1 cellular context compared by ENCODE assay signal in the genomic region with DNA sequence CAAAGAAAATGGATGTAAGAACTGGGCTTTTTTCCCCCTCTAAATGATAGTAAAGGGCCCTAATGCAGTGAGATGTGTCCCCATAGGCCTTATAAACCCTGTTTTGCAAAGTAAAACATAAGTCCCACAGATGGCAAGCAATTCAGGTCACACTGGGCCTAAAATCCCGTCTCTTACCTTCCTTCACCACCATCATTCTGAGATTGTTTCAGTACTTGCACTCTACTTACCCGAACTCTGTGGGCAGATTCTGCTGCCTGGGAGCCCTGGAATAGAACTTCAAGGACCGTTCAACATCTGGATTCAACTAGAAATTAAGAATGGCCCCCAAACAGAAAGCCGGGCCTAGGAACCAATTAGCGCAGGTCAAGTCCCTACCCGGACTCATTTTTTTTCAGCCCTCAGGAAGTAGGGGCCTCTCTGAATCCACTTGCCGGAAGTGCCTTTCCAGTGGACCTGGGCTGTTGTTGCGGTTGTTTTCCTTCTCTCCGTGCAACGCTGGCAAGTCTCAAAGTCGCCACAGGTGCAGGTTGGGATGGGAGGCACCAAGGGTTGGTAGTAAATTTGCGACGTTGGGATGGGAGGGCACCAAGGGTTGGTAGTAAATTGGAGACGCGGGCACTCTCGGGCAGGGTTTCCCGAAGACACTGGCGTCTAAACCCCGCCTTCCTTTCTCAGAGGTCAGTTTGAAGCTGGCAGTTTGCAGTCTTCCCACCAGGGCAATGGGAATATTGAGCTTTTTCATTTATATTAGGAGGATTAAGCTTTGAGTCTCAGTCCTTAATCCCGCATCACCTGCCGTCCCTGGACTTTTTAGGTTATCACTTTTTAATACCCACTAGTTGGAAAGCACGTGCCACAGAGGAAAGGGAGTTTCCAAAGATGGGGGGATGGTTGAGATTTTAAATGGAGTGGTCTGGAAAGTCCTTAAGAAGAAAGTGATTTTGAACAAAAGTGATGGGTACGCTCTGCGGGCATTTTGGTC.
A peak's percentile ranks its signal among the peaks of the same experiment; 100 is the strongest.
TF ChIP-seq lines count a peak whose summit lies in the region.

A gene with protein sequence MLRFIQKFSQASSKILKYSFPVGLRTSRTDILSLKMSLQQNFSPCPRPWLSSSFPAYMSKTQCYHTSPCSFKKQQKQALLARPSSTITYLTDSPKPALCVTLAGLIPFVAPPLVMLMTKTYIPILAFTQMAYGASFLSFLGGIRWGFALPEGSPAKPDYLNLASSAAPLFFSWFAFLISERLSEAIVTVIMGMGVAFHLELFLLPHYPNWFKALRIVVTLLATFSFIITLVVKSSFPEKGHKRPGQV (plus strand): TSS at position 429 of the 985 bp plus-strand sequence. CDS start 2,888 bp downstream, outside the sequence.

TF ChIP-seq in HepG2, 621 proteins besides CTCF, POLR2A, EP300 and RAD21 (continued from another document and continues in another):
- 0 out of 2 replicates have a peak, but pooled peaks have one; percentile 12 for TF ChIP-seq NR2F6 (IDR thresholded peaks at IDR 0.05)
- TF ChIP-seq NR2F6 (CRISPR knock-in tag; IDR thresholded peaks at IDR 0.05), result peak; percentile 62
- TF ChIP-seq ATF1 (CRISPR knock-in tag; IDR thresholded peaks at IDR 0.05), result peak; percentile 74
- TF ChIP-seq, protein P1, sequence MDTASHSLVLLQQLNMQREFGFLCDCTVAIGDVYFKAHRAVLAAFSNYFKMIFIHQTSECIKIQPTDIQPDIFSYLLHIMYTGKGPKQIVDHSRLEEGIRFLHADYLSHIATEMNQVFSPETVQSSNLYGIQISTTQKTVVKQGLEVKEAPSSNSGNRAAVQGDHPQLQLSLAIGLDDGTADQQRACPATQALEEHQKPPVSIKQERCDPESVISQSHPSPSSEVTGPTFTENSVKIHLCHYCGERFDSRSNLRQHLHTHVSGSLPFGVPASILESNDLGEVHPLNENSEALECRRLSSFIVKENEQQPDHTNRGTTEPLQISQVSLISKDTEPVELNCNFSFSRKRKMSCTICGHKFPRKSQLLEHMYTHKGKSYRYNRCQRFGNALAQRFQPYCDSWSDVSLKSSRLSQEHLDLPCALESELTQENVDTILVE (CRISPR knock-in tag; IDR thresholded peaks at IDR 0.05), result peak; percentile 45; the same call in 1 of the 2 replicates
- TF ChIP-seq, protein P2, sequence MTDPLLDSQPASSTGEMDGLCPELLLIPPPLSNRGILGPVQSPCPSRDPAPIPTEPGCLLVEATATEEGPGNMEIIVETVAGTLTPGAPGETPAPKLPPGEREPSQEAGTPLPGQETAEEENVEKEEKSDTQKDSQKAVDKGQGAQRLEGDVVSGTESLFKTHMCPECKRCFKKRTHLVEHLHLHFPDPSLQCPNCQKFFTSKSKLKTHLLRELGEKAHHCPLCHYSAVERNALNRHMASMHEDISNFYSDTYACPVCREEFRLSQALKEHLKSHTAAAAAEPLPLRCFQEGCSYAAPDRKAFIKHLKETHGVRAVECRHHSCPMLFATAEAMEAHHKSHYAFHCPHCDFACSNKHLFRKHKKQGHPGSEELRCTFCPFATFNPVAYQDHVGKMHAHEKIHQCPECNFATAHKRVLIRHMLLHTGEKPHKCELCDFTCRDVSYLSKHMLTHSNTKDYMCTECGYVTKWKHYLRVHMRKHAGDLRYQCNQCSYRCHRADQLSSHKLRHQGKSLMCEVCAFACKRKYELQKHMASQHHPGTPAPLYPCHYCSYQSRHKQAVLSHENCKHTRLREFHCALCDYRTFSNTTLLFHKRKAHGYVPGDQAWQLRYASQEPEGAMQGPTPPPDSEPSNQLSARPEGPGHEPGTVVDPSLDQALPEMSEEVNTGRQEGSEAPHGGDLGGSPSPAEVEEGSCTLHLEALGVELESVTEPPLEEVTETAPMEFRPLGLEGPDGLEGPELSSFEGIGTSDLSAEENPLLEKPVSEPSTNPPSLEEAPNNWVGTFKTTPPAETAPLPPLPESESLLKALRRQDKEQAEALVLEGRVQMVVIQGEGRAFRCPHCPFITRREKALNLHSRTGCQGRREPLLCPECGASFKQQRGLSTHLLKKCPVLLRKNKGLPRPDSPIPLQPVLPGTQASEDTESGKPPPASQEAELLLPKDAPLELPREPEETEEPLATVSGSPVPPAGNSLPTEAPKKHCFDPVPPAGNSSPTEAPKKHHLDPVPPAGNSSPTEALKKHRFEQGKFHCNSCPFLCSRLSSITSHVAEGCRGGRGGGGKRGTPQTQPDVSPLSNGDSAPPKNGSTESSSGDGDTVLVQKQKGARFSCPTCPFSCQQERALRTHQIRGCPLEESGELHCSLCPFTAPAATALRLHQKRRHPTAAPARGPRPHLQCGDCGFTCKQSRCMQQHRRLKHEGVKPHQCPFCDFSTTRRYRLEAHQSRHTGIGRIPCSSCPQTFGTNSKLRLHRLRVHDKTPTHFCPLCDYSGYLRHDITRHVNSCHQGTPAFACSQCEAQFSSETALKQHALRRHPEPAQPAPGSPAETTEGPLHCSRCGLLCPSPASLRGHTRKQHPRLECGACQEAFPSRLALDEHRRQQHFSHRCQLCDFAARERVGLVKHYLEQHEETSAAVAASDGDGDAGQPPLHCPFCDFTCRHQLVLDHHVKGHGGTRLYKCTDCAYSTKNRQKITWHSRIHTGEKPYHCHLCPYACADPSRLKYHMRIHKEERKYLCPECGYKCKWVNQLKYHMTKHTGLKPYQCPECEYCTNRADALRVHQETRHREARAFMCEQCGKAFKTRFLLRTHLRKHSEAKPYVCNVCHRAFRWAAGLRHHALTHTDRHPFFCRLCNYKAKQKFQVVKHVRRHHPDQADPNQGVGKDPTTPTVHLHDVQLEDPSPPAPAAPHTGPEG (CRISPR knock-in tag; IDR thresholded peaks at IDR 0.05), result no peak
- peak; percentile 91; the same call in 1 of the 2 replicates for TF ChIP-seq FOXK1 (CRISPR knock-in tag; IDR thresholded peaks at IDR 0.05; ENCODE audit: borderline replicate concordance, low read depth)
- TF ChIP-seq, protein P3, sequence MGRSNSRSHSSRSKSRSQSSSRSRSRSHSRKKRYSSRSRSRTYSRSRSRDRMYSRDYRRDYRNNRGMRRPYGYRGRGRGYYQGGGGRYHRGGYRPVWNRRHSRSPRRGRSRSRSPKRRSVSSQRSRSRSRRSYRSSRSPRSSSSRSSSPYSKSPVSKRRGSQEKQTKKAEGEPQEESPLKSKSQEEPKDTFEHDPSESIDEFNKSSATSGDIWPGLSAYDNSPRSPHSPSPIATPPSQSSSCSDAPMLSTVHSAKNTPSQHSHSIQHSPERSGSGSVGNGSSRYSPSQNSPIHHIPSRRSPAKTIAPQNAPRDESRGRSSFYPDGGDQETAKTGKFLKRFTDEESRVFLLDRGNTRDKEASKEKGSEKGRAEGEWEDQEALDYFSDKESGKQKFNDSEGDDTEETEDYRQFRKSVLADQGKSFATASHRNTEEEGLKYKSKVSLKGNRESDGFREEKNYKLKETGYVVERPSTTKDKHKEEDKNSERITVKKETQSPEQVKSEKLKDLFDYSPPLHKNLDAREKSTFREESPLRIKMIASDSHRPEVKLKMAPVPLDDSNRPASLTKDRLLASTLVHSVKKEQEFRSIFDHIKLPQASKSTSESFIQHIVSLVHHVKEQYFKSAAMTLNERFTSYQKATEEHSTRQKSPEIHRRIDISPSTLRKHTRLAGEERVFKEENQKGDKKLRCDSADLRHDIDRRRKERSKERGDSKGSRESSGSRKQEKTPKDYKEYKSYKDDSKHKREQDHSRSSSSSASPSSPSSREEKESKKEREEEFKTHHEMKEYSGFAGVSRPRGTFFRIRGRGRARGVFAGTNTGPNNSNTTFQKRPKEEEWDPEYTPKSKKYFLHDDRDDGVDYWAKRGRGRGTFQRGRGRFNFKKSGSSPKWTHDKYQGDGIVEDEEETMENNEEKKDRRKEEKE (IDR thresholded peaks at IDR 0.05), result no peak
- TF ChIP-seq, protein P4, sequence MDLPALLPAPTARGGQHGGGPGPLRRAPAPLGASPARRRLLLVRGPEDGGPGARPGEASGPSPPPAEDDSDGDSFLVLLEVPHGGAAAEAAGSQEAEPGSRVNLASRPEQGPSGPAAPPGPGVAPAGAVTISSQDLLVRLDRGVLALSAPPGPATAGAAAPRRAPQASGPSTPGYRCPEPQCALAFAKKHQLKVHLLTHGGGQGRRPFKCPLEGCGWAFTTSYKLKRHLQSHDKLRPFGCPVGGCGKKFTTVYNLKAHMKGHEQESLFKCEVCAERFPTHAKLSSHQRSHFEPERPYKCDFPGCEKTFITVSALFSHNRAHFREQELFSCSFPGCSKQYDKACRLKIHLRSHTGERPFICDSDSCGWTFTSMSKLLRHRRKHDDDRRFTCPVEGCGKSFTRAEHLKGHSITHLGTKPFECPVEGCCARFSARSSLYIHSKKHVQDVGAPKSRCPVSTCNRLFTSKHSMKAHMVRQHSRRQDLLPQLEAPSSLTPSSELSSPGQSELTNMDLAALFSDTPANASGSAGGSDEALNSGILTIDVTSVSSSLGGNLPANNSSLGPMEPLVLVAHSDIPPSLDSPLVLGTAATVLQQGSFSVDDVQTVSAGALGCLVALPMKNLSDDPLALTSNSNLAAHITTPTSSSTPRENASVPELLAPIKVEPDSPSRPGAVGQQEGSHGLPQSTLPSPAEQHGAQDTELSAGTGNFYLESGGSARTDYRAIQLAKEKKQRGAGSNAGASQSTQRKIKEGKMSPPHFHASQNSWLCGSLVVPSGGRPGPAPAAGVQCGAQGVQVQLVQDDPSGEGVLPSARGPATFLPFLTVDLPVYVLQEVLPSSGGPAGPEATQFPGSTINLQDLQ (CRISPR knock-in tag; IDR thresholded peaks at IDR 0.05), result 0 out of 2 replicates have a peak, but pooled peaks have one; percentile 44
- no peak for TF ChIP-seq ZBTB3 (CRISPR knock-in tag; IDR thresholded peaks at IDR 0.05; ENCODE audit: borderline replicate concordance, low read depth)
- no peak for TF ChIP-seq ZC3H13 (CRISPR knock-in tag; IDR thresholded peaks at IDR 0.05)
- peak; percentile 75 for TF ChIP-seq ZNF205 (CRISPR knock-in tag; IDR thresholded peaks at IDR 0.05)
- no peak for TF ChIP-seq PPARG (CRISPR knock-in tag; conservative IDR thresholded peaks at IDR 0.05)
- peak; percentile 80 for TF ChIP-seq KLF6 (CRISPR knock-in tag; IDR thresholded peaks at IDR 0.05)
- TF ChIP-seq, protein P5, sequence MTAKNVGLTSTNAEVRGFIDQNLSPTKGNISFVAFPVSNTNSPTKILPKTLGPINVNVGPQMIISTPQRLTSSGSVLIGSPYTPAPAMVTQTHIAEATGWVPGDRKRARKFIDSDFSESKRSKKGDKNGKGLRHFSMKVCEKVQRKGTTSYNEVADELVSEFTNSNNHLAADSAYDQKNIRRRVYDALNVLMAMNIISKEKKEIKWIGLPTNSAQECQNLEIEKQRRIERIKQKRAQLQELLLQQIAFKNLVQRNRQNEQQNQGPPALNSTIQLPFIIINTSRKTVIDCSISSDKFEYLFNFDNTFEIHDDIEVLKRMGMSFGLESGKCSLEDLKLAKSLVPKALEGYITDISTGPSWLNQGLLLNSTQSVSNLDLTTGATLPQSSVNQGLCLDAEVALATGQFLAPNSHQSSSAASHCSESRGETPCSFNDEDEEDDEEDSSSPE (CRISPR knock-in tag; IDR thresholded peaks at IDR 0.05), result peak; percentile 52
- TF ChIP-seq MAFK (conservative IDR thresholded peaks at IDR 0.05 in 1 of 2, IDR thresholded peaks at IDR 0.05 in 1 of 2; ENCODE audit: low read length in 2 of 2), result no peak
- TF ChIP-seq FLYWCH1 (CRISPR knock-in tag; IDR thresholded peaks at IDR 0.05), result no peak
- TF ChIP-seq SP140L (CRISPR knock-in tag; IDR thresholded peaks at IDR 0.05; ENCODE audit: borderline replicate concordance), result no peak
- TF ChIP-seq ZNF839 (CRISPR knock-in tag; IDR thresholded peaks at IDR 0.05; ENCODE audit: borderline replicate concordance), result no peak
- TF ChIP-seq IRX3 (CRISPR knock-in tag; IDR thresholded peaks at IDR 0.05; ENCODE audit: borderline replicate concordance, low read depth), result no peak
- TF ChIP-seq EEA1 (CRISPR knock-in tag; IDR thresholded peaks at IDR 0.05; ENCODE audit: borderline replicate concordance), result no peak
- 0 out of 2 replicates have a peak, but pooled peaks have one; percentile 17 for TF ChIP-seq ZKSCAN8 (CRISPR knock-in tag; IDR thresholded peaks at IDR 0.05; ENCODE audit: borderline replicate concordance)
- peak; percentile 92 for TF ChIP-seq KAT8 (CRISPR knock-in tag; IDR thresholded peaks at IDR 0.05)
- TF ChIP-seq RNF2 (conservative IDR thresholded peaks at IDR 0.05; ENCODE audit: low read depth), result no peak
- TF ChIP-seq SIN3A (IDR thresholded peaks at IDR 0.05; ENCODE audit: borderline replicate concordance, low read depth, low read length), result peak; percentile 87; the same call in 1 of the 2 replicates
- TF ChIP-seq TGIF2 (CRISPR knock-in tag; IDR thresholded peaks at IDR 0.05), result peak; percentile 90
- no peak for TF ChIP-seq GPN1 (CRISPR knock-in tag; IDR thresholded peaks at IDR 0.05; ENCODE audit: borderline replicate concordance)
- no peak for TF ChIP-seq NBN (conservative IDR thresholded peaks at IDR 0.05)
- TF ChIP-seq ZNF720 (CRISPR knock-in tag; IDR thresholded peaks at IDR 0.05), result no peak
- TF ChIP-seq ZSCAN20 (CRISPR knock-in tag; IDR thresholded peaks at IDR 0.05; ENCODE audit: borderline replicate concordance), result no peak; the same call in 1 of the 2 replicates
- no peak for TF ChIP-seq SRSF9 (IDR thresholded peaks at IDR 0.05; ENCODE audit: borderline replicate concordance, insufficient read depth, low read depth, low read length, poor library complexity, severe bottlenecking)
- TF ChIP-seq ZNF230 (CRISPR knock-in tag; IDR thresholded peaks at IDR 0.05), result no peak
- peak; percentile 82 for TF ChIP-seq TAF1 (CRISPR knock-in tag; IDR thresholded peaks at IDR 0.05)
- no peak for TF ChIP-seq ZNF326 (CRISPR knock-in tag; IDR thresholded peaks at IDR 0.05; ENCODE audit: borderline replicate concordance)
- no peak; the same call in 1 of the 2 replicates for TF ChIP-seq ZNF292 (CRISPR knock-in tag; IDR thresholded peaks at IDR 0.05; ENCODE audit: borderline replicate concordance, low read depth)
- TF ChIP-seq FOXC1 (CRISPR knock-in tag; IDR thresholded peaks at IDR 0.05; ENCODE audit: borderline replicate concordance), result no peak; the same call in 1 of the 2 replicates
- no peak for TF ChIP-seq SMAD9 (CRISPR knock-in tag; IDR thresholded peaks at IDR 0.05)
- peak; percentile 15; the same call in 1 of the 2 replicates for TF ChIP-seq SRY (CRISPR knock-in tag; IDR thresholded peaks at IDR 0.05)
- TF ChIP-seq ZNF713 (CRISPR knock-in tag; IDR thresholded peaks at IDR 0.05), result no peak
- TF ChIP-seq ZNF432 (CRISPR knock-in tag; IDR thresholded peaks at IDR 0.05; ENCODE audit: borderline replicate concordance), result no peak
- no peak for TF ChIP-seq RBM22 (optimal IDR thresholded peaks at IDR 0.05; ENCODE audit: low read length)
- peak; percentile 70; the same call in 1 of the 2 replicates for TF ChIP-seq ZNF558 (CRISPR knock-in tag; IDR thresholded peaks at IDR 0.05; ENCODE audit: borderline replicate concordance)
- no peak for TF ChIP-seq JUN (CRISPR knock-in tag; IDR thresholded peaks at IDR 0.05)
- TF ChIP-seq ZNF557 (CRISPR knock-in tag; IDR thresholded peaks at IDR 0.05), result 0 out of 2 replicates have a peak, but pooled peaks have one; percentile 8
- TF ChIP-seq, protein P6, sequence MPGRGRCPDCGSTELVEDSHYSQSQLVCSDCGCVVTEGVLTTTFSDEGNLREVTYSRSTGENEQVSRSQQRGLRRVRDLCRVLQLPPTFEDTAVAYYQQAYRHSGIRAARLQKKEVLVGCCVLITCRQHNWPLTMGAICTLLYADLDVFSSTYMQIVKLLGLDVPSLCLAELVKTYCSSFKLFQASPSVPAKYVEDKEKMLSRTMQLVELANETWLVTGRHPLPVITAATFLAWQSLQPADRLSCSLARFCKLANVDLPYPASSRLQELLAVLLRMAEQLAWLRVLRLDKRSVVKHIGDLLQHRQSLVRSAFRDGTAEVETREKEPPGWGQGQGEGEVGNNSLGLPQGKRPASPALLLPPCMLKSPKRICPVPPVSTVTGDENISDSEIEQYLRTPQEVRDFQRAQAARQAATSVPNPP (CRISPR knock-in tag; IDR thresholded peaks at IDR 0.05), result peak; percentile 44; the same call in 1 of the 2 replicates
